1 cellular context compared by ENCODE assay signal in the genomic region with DNA sequence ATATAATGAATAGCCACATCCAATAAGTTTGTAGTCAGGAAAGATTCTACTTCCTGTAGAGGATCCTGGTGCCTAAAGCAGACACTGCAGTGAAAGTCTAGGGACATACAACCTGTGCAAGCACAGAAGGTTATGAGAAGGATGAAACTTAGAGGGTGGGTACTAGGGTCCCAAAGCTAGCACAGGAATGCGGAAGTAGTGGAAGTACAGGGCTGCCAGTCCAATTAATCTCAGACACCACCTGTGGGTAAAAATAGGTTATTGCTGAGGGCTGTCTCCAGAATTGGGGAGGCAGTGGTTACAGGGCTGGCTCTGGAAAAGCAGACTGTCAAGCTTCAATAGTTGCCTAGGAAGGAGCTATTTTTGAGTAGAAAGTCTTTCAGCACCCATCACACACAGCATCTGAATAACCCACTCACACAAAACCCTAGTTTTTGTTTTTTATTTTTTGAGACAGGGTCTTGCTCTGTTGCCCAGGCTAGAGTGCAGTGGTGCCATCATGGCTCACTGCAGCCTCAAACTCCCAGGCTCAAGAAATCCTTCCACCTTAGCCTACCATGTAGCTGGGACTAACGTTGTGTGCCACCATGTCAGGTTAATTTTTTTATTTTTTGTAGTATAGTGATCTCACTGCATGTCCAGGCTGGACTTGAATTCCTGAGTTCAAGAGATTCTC.
TF ChIP-seq lines count a peak whose summit lies in the region.

No MANE protein-coding gene starts in this region.

TF ChIP-seq in H1, 55 proteins besides CTCF, POLR2A, EP300 and RAD21 (continued from another document):
- TF ChIP-seq HDAC2 (IDR thresholded peaks at IDR 0.05; ENCODE audit: borderline replicate concordance in 1 of 2, low read depth in 2 of 2, low read length in 2 of 2), result no peak
- TF ChIP-seq E2F6 (IDR thresholded peaks at IDR 0.05), result no peak
